31 cellular contexts compared by ENCODE assay signal in the genomic region with DNA sequence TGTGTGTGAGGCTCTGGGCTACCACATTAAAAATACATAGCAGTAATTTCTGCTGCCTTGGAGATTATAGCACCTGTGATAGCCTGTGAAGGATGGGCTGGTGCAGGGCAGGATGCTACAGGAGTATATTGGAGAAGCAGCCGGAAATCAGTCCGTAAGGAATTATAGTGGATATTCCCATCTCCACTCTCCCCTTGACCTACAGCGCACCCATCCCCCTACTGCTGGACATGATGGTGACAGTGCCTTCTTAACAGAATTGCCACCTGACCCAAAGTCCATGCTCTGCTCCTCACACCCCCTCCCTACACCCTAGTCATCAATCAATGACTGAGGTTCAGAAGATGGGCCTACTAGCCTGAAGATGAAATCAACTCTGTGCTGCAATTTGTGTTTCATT.
"Had no signal": no experiment of that assay in that cellular context is flagged by ENCODE, and none has a peak within 500 bp of the region (broad histone marks: within the 10 kb centered on the region; RNA-seq: fewer than 3 reads in every experiment).

No MANE protein-coding gene starts in this region.

- H3K4me2 ChIP-seq: KMS-11 had no signal

- FAIRE-seq: astrocyte, TTC549 had no signal

- H3K27ac Mint-ChIP-seq: activated CD4-positive, alpha-beta memory T cell treated with anti-CD3 and anti-CD28 coated beads, Interleukin-2, amount 10 ng/mL, durations not matched to agents 7 days and 5 days; activated CD4-positive, alpha-beta T cell treated with anti-CD3 and anti-CD28 coated beads for 36 hours; activated naive CD4-positive, alpha-beta T cell treated with anti-CD3 and anti-CD28 coated beads, Interleukin-2, amount 50 U/mL, for 72 hours; activated naive CD8-positive, alpha-beta T cell treated with anti-CD3 and anti-CD28 coated beads, Interleukin-2, amount 50 U/mL, for 24 hours; activated T-cell treated with anti-CD3 and anti-CD28 coated beads, Interleukin-2, amount 50 U/mL, for 24 hours; activated T-helper 1 cell treated with anti-CD3 and anti-CD28 coated beads, Interleukin-12 subunit alpha, Interleukin-12 subunit beta, Interleukin-2, Interleukin-4 antibody, amounts not matched to agents 30 ng/mL and 10 ng/mL and 1 ng/mL, durations not matched to agents 14 hours and 24 hours and 36 hours; T-cell had no signal

- H3K27ac ChIP-seq: KMS-11, SK-N-MC, VCaP had no signal

- H3K4me3 Mint-ChIP-seq: activated CD4-positive, alpha-beta memory T cell treated with anti-CD3 and anti-CD28 coated beads, Interleukin-2, amount 10 ng/mL, durations not matched to agents 7 days and 5 days; activated CD4-positive, alpha-beta T cell treated with anti-CD3 and anti-CD28 coated beads for 36 hours; activated naive CD8-positive, alpha-beta T cell treated with anti-CD3 and anti-CD28 coated beads, Interleukin-2, amount 50 U/mL, for 24 hours; activated T-cell treated with anti-CD3 and anti-CD28 coated beads, Interleukin-2, amount 50 U/mL, for 24 hours; activated T-helper 1 cell treated with anti-CD3 and anti-CD28 coated beads, Interleukin-12 subunit alpha, Interleukin-12 subunit beta, Interleukin-2, Interleukin-4 antibody, amounts not matched to agents 30 ng/mL and 10 ng/mL and 1 ng/mL, durations not matched to agents 14 hours and 24 hours and 36 hours; T-cell had no signal

- DNase-seq: activated CD4-positive, alpha-beta memory T cell treated with anti-CD3 and anti-CD28 coated beads, Interleukin-2, amount 10 ng/mL, durations not matched to agents 7 days and 5 days; activated CD4-positive, alpha-beta T cell treated with anti-CD3 and anti-CD28 coated beads for 36 hours; activated CD4-positive, alpha-beta T cell treated with anti-CD3 and anti-CD28 coated beads, Interleukin-2, amount 50 U/mL, for 1 hour; activated CD8-positive, alpha-beta memory T cell treated with anti-CD3 and anti-CD28 coated beads, Interleukin-2, amount 50 U/mL, for 4 hours; activated effector memory CD4-positive, alpha-beta T cell treated with Interleukin-2 at 50 U/mL for 16 hours; activated naive CD4-positive, alpha-beta T cell; activated naive CD8-positive, alpha-beta T cell treated with anti-CD3 and anti-CD28 coated beads, Interleukin-2, amount 50 U/mL, for 24 hours; activated T-cell treated with anti-CD3 and anti-CD28 coated beads, Interleukin-2, amount 50 U/mL, for 24 hours; amniotic stem cell; NCI-H1092; NCI-H1417 treated with DMSO at 0.1 percent for 48 hours; NCI-H1694 treated with DMSO at 0.1 percent for 48 hours; NCI-H2029 treated with DMSO at 0.1 percent for 48 hours; NCI-H345; NCI-H510A; NCI-H526 treated with DMSO at 0.1 percent for 48 hours; NCI-H82; RPMI8226; T-cell; T-helper 2 cell; T1000 had no signal

- H3K9ac ChIP-seq: KMS-11 had no signal

- H3K27me3 Mint-ChIP-seq: activated CD4-positive, alpha-beta memory T cell treated with anti-CD3 and anti-CD28 coated beads, Interleukin-2, amount 10 ng/mL, durations not matched to agents 7 days and 5 days; activated CD4-positive, alpha-beta T cell treated with anti-CD3 and anti-CD28 coated beads for 36 hours; T-cell had no signal

- ATAC-seq: activated CD4-positive, alpha-beta T cell treated with anti-CD3 and anti-CD28 coated beads for 36 hours; activated naive CD4-positive, alpha-beta T cell treated with anti-CD3 and anti-CD28 coated beads, Interleukin-2, amount 50 U/mL, for 72 hours; activated naive CD8-positive, alpha-beta T cell treated with anti-CD3 and anti-CD28 coated beads, Interleukin-2, amount 50 U/mL, for 24 hours; Panc1; Right ventricle myocardium inferior; T-cell had no signal

- H3K9me3 Mint-ChIP-seq: activated naive CD4-positive, alpha-beta T cell treated with anti-CD3 and anti-CD28 coated beads, Interleukin-2, amount 50 U/mL, for 72 hours; activated naive CD8-positive, alpha-beta T cell treated with anti-CD3 and anti-CD28 coated beads, Interleukin-2, amount 50 U/mL, for 24 hours; activated T-cell treated with anti-CD3 and anti-CD28 coated beads, Interleukin-2, amount 50 U/mL, for 24 hours; activated T-helper 1 cell treated with anti-CD3 and anti-CD28 coated beads, Interleukin-12 subunit alpha, Interleukin-12 subunit beta, Interleukin-2, Interleukin-4 antibody, amounts not matched to agents 30 ng/mL and 10 ng/mL and 1 ng/mL, durations not matched to agents 14 hours and 24 hours and 36 hours had no signal

- H3K36me3 Mint-ChIP-seq: activated naive CD4-positive, alpha-beta T cell treated with anti-CD3 and anti-CD28 coated beads, Interleukin-2, amount 50 U/mL, for 72 hours; brain; T-cell had no signal

- H3K4me1 Mint-ChIP-seq: activated CD4-positive, alpha-beta memory T cell treated with anti-CD3 and anti-CD28 coated beads, Interleukin-2, amount 10 ng/mL, durations not matched to agents 7 days and 5 days; activated CD4-positive, alpha-beta T cell treated with anti-CD3 and anti-CD28 coated beads for 36 hours; activated naive CD8-positive, alpha-beta T cell treated with anti-CD3 and anti-CD28 coated beads, Interleukin-2, amount 50 U/mL, for 24 hours; T-cell had no signal
